ENCODE assay signal across 14 cellular contexts in genomic region chr13:30880151-30880551, GRCh38. TPM values are rescaled to one million over a fixed set of nuclear protein-coding genes. Genes with fewer than 3 reads are reported as not detected.
A peak's percentile ranks its signal among the peaks of the same experiment; 100 is the strongest.
DNase-seq lines count a peak whose midpoint lies in the region; ATAC-seq and TF ChIP-seq lines count a peak whose summit lies in the region.
"Had no signal": no experiment of that assay in that cellular context is flagged by ENCODE, and none has a peak within 500 bp of the region (broad histone marks: within the 10 kb centered on the region; RNA-seq: fewer than 3 reads in every experiment).

No MANE protein-coding gene starts in this region.

- H3K4me3 ChIP-seq in choroid plexus epithelial cell (ENCODE audit: low read depth, low read length) (no peak overlapping the region), skeletal muscle tissue (ENCODE audit: low read length in 3 of 3) (no peak overlapping the region)
- H3K4me3 ChIP-seq: SJCRH30 had no signal

- no peak for TF ChIP-seq CTCF in choroid plexus epithelial cell (conservative IDR thresholded peaks at IDR 0.05; ENCODE audit: low read depth, low read length)

- H3K27me3 ChIP-seq in skeletal muscle tissue (ENCODE audit: control insufficient read depth in 3 of 3, insufficient read depth in 3 of 3, low read length in 3 of 3), result peaks cover 0 to 5% (median 0%) of the 10 kb centered on the region in 3 donors
- H3K27me3 ChIP-seq: SJCRH30 had no signal

- DNase-seq in GM03348 (ENCODE audit: low spot score) (peak; percentile 34), choroid plexus epithelial cell (ENCODE audit: low read depth) (peak; percentile 64), islet precursor cell (peak; percentile 37), NCI-H2171 treated with DMSO at 0.1 percent for 48 hours (lab: John Stamatoyannopoulos, UW) (no peak)
- DNase-seq: activated CD4-positive, alpha-beta memory T cell treated with anti-CD3 and anti-CD28 coated beads for 36 hours; DMS53; hippocampal formation had no signal

- H3K27ac ChIP-seq in skeletal muscle tissue (ENCODE audit: low read depth, low read length), result peak overlapping the region; percentile 77
- H3K27ac ChIP-seq: SJCRH30 had no signal

- no peak overlapping the region for H3K9ac ChIP-seq in skeletal muscle tissue (ENCODE audit: low read depth in 1 of 3, low read length in 3 of 3)

- H3K9me3 ChIP-seq in skeletal muscle tissue (ENCODE audit: control insufficient read depth in 3 of 3, low read length in 3 of 3), result no peaks in the 10 kb centered on the region
- H3K9me3 ChIP-seq: SJCRH30 had no signal

- H3K4me1 ChIP-seq in skeletal muscle tissue (ENCODE audit: control insufficient read depth in 3 of 3, insufficient read depth in 3 of 3, low read length in 3 of 3), result peaks cover 5 to 10% (median 7%) of the 10 kb centered on the region in 3 donors

- H3K36me3 ChIP-seq in skeletal muscle tissue (ENCODE audit: control insufficient read depth in 3 of 3, insufficient read depth in 3 of 3, low read length in 3 of 3), result no peaks in the 10 kb centered on the region

- no peak for ATAC-seq in HG02623 (IDR thresholded peaks at IDR 0.05; ENCODE audit: unreplicated experiment)
- no peak for ATAC-seq in HG02678 (IDR thresholded peaks at IDR 0.05; ENCODE audit: unreplicated experiment)
- no peak for ATAC-seq in GM19395 (IDR thresholded peaks at IDR 0.05; ENCODE audit: unreplicated experiment)
- ATAC-seq: left lobe of liver had no signal

RNA-seq across cellular contexts. Expression of gene MEDAG, which starts 25.9 kb away (rescaled TPM):
- 11.5 TPM for total RNA-seq in skeletal muscle tissue
- total RNA-seq: activated CD4-positive, alpha-beta memory T cell treated with anti-CD3 and anti-CD28 coated beads for 36 hours; activated T-helper 1 cell treated with anti-CD3 and anti-CD28 coated beads, Interleukin-12 subunit alpha, Interleukin-12 subunit beta, Interleukin-2, Interleukin-4 antibody, amounts not matched to agents 30 ng/mL and 10 ng/mL and 1 ng/mL, durations not matched to agents 14 hours and 24 hours and 36 hours had no signal

RNA-seq across cellular contexts. Expression of gene TEX26, which starts 52.3 kb away (rescaled TPM):
- total RNA-seq in skeletal muscle tissue, result not detected
- total RNA-seq: activated CD4-positive, alpha-beta memory T cell treated with anti-CD3 and anti-CD28 coated beads for 36 hours; activated T-helper 1 cell treated with anti-CD3 and anti-CD28 coated beads, Interleukin-12 subunit alpha, Interleukin-12 subunit beta, Interleukin-2, Interleukin-4 antibody, amounts not matched to agents 30 ng/mL and 10 ng/mL and 1 ng/mL, durations not matched to agents 14 hours and 24 hours and 36 hours; left lobe of liver; SJCRH30 had no signal
